In the genomic region with DNA sequence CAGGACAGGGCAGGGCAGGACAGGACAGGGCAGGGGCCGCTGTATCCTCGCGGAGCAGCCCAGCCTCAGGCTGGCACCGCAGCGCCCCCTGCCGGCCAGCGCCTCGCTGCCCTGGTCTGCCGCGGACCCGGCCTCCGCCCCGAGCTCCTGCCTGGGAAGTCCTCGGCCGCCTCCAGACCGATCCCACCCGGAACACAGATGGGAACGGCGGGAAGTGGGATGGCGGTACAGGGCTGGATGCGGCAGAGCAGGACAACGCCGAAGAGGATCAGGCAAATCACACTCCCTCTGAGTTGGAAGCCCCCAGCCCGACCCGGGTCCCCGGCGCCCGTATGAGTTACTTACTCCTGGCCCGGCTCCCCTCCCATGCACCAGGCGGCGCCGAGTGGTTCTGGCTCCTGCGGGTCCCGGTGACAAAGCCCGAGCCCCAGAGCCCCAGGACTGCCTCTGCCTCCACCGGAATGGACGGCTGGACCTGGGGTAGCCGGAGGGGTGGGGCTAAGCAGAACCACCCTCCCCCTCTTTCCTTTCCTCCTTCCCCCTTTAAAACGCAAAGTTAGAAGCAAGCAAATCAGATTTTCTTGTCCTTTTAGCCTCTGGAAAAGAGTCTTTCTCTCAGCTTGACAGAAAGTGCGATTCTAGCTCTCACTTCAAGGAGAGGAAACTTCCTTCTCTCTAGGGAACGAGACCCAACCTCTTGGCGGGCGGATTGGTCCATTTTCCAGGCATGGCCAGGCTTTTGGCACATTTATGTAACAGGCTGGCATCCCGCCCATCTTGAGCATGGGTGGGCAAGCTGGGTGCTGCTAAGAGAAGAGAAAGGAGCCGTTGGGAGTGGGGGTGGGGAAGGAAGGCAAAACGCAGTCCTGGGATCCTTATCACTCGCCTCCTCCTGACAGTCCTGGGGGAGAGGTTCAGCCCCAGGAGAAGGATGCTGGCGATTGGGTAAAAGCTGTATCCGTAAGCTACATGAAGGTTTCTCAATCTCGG, we compare ENCODE assay signal across 8 cellular contexts. TPM values are rescaled to one million over a fixed set of nuclear protein-coding genes. Genes with fewer than 3 reads are reported as not detected.
DNase-seq lines count a peak whose midpoint lies in the region; ATAC-seq and TF ChIP-seq lines count a peak whose summit lies in the region.

A gene with protein sequence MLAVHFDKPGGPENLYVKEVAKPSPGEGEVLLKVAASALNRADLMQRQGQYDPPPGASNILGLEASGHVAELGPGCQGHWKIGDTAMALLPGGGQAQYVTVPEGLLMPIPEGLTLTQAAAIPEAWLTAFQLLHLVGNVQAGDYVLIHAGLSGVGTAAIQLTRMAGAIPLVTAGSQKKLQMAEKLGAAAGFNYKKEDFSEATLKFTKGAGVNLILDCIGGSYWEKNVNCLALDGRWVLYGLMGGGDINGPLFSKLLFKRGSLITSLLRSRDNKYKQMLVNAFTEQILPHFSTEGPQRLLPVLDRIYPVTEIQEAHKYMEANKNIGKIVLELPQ (minus strand): TSS at position 449 of the 990 bp plus-strand sequence. CDS start 508 bp downstream, outside the sequence.

- H3K27me3 ChIP-seq in upper lobe of right lung, result no peaks in the 10 kb centered on the region

- intact Hi-C loops in left cardiac atrium (cut with DNase I), result loop anchor here in 1 of 2 donors (5.0 kb wide), 2 partner anchors 157 to 257 kb away; partner anchors contain the start of gene ATAD2B
- intact Hi-C loops in upper lobe of right lung (cut with DNase I), result no loop called here

- H3K36me3 ChIP-seq in upper lobe of right lung, result peaks cover 32% of the 10 kb centered on the region

- H3K27me3 Mint-ChIP-seq in progenitor cell of endocrine pancreas, result no peaks in the 10 kb centered on the region

- ATAC-seq in HG02610 (IDR thresholded peaks at IDR 0.05; ENCODE audit: unreplicated experiment) (peak; percentile 79), left cardiac atrium (peak; percentile 96 to 97), upper lobe of right lung (peak; percentile 94)

- H3K4me1 ChIP-seq in upper lobe of right lung, result peaks cover 22% of the 10 kb centered on the region

- peaks cover 16% of the 10 kb centered on the region for H3K36me3 Mint-ChIP-seq in progenitor cell of endocrine pancreas (ENCODE audit: insufficient read depth)

- peak; percentile 88 for TF ChIP-seq CTCF in GM12873 (IDR thresholded peaks at IDR 0.05; ENCODE audit: insufficient read depth, low read depth, low read length, missing control alignments)
- TF ChIP-seq CTCF in progenitor cell of endocrine pancreas (IDR thresholded peaks at IDR 0.05; ENCODE audit: unreplicated experiment), result peak; percentile 99
- peak; percentile 98 for TF ChIP-seq CTCF in upper lobe of right lung (IDR thresholded peaks at IDR 0.05)

- peak within 1 kb of the TSS; percentile 92 for H3K27ac ChIP-seq in upper lobe of right lung

- peak within 1 kb of the TSS; percentile 99 for H3K27ac Mint-ChIP-seq in progenitor cell of endocrine pancreas

- peak; percentile 72 for DNase-seq in NCI-H1048 (lab: John Stamatoyannopoulos, UW)
- peak; percentile 94 for DNase-seq in SW480 (ENCODE audit: low spot score)
- peak; percentile 77 for DNase-seq in amniotic epithelial cell (ENCODE audit: low read depth)
- DNase-seq in left cardiac atrium, result peak; percentile 90
- DNase-seq in progenitor cell of endocrine pancreas (ENCODE audit: low spot score, unreplicated experiment), result peak; percentile 96
- peak; percentile 95 for DNase-seq in upper lobe of right lung

- no peaks in the 10 kb centered on the region for H3K9me3 Mint-ChIP-seq in progenitor cell of endocrine pancreas (ENCODE audit: low read depth)

- peak within 1 kb of the TSS; percentile 63 for H3K4me3 ChIP-seq in upper lobe of right lung

- H3K4me3 Mint-ChIP-seq in progenitor cell of endocrine pancreas (ENCODE audit: low read depth), result peak within 1 kb of the TSS; percentile 85

- H3K4me1 Mint-ChIP-seq in progenitor cell of endocrine pancreas (ENCODE audit: low read depth), result peaks cover 16% of the 10 kb centered on the region

- H3K9me3 ChIP-seq in upper lobe of right lung, result no peaks in the 10 kb centered on the region

RNA-seq across cellular contexts. Expression of the gene that starts here (rescaled TPM):
- total RNA-seq in left cardiac atrium (10 to 100 TPM in 1 of 2 donors, 1 to 10 TPM in 1; 7.6 to 14.5 TPM), progenitor cell of endocrine pancreas (64.4 and 67.8 TPM in 2 replicates), upper lobe of right lung (44.3 TPM)

Comparison
In these comparisons a context has a peak if more than half of its experiments do, and no peak if none do; other contexts are left out.
1. Peak in every context shown above with its lines: DNase-seq, ATAC-seq, H3K4me3 ChIP-seq and H3K27ac ChIP-seq.